In the genomic region with DNA sequence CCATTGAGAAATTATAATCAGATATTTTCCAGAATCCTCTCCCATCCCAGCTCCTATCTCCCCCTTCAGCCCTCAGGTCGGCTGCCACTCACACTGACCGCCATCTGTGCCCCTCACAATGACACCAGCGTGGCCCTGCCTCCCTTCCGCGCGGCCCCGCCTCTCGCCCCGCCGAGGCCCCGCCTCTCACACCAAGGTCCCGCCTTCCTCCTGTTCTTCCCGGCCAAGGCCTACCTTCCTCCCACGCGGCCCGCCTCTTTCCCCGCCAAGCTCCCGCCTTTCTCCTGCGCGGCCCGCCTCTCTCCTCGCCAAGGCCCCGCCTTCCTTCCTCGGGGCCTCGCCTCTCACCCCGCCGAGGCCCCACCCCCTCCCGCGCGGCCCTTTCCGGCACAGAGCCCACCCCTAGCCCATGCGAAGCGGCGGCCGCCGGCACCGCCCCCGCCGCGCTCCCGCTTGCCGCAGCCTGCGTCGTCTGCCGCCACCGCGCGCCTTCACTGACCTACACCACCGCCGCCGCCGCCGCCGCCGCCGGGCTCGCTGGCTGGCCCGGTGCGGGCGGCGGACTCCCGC, we compare ENCODE assay signal across 8 cellular contexts. TPM values are rescaled to one million over a fixed set of nuclear protein-coding genes. Genes with fewer than 3 reads are reported as not detected.
DNase-seq lines count a peak whose midpoint lies in the region; ATAC-seq and TF ChIP-seq lines count a peak whose summit lies in the region.

A gene (plus strand): TSS at position 410 of the 570 bp plus-strand sequence. CDS start 261 bp downstream, outside the sequence.

- POLR2A ChIA-PET in PC-3 (lab: Charles Lee; ENCODE audit: unreplicated experiment) = interaction anchor here (0.6 to 0.8 kb wide), 4 partner anchors 11 to 75 kb away, joined by 3 to 4 read pairs (median 4); no protein-coding TSS in a partner anchor

- CTCF ChIA-PET in PC-3 (lab: Charles Lee) = interaction anchor here (0.5 to 1.2 kb wide), 2 partner anchors 74 to 142 kb away, joined by 3 to 4 read pairs; no protein-coding TSS in a partner anchor

- H3K4me1 ChIP-seq in PC-3 (ENCODE audit: insufficient read depth, low read length) (peaks cover 21% of the 10 kb centered on the region), mononuclear cell (ENCODE audit: insufficient read depth, low read length) (peaks cover 26% of the 10 kb centered on the region)

- peak within 1 kb of the TSS; percentile 97 for H2AFZ ChIP-seq in PC-3 (ENCODE audit: low read length)

- peaks cover 56% of the 10 kb centered on the region for H3K79me2 ChIP-seq in PC-3 (ENCODE audit: low read length)

- peak within 1 kb of the TSS; percentile 48 for H3K27ac ChIP-seq in PC-3 (ENCODE audit: low read length)

- H3K4me3 ChIP-seq in Jurkat, Clone E6-1 (ENCODE audit: low read length) = peak within 1 kb of the TSS; percentile 89
- peak within 1 kb of the TSS; percentile 91 for H3K4me3 ChIP-seq in PC-3 (ENCODE audit: low read length)
- peak within 1 kb of the TSS; percentile 83 for H3K4me3 ChIP-seq in mononuclear cell (ENCODE audit: low read length)

- H3K9me2 ChIP-seq in PC-3 (replicated peaks; ENCODE audit: low read length) = no peaks in the 10 kb centered on the region

- H3K27me3 ChIP-seq in PC-3 (ENCODE audit: low read length) (no peaks in the 10 kb centered on the region), mononuclear cell (ENCODE audit: insufficient read depth, low read length) (no peaks in the 10 kb centered on the region)

- no peak for TF ChIP-seq CTCF in PC-3 (conservative IDR thresholded peaks at IDR 0.05; ENCODE audit: low read depth, low read length)

- peaks cover 27% of the 10 kb centered on the region for H3K36me3 ChIP-seq in PC-3 (ENCODE audit: low read depth, low read length)

- H3K9me3 ChIP-seq in PC-3 (ENCODE audit: low read length) (no peaks in the 10 kb centered on the region), mononuclear cell (ENCODE audit: low read depth, low read length) (no peaks in the 10 kb centered on the region)

- DNase-seq in DMS 273 treated with DMSO at 0.1 percent for 48 hours (lab: John Stamatoyannopoulos, UW) (peak; percentile 96), PC-3 (peak; percentile 97), activated T-cell treated with anti-CD3 and anti-CD28 coated beads for 4 hours (peak; percentile 97), epidermal melanocyte (ENCODE audit: insufficient read length, low spot score) (peak; percentile 77)
- DNase-seq in Jurkat, Clone E6-1 (ENCODE audit: low read depth, low spot score) = peak; percentile 90
- peak; percentile 96 to 98 for DNase-seq in stimulated activated CD8-positive, alpha-beta memory T cell treated with anti-CD3 and anti-CD28 coated beads, Interleukin-2, amount 100 ng/mL, for 48 hours (ENCODE audit: low read depth in 2 of 2)

- peak within 1 kb of the TSS; percentile 92 for H3K4me2 ChIP-seq in PC-3 (ENCODE audit: low read length)

- H4K20me1 ChIP-seq in PC-3 (ENCODE audit: low read length) = peaks cover 19% of the 10 kb centered on the region

- peak; percentile 92 for ATAC-seq in GM21717 (IDR thresholded peaks at IDR 0.05; ENCODE audit: unreplicated experiment)
- ATAC-seq in PC-3 = peak; percentile 87

- intact Hi-C loops in PC-3 (cut with micrococcal nuclease) = no loop called here

- H3K9ac ChIP-seq in PC-3 (ENCODE audit: low read length) = peak within 1 kb of the TSS; percentile 76

- BruUV-seq in PC-3 (replicated peaks; lab: Mats Ljungman, UMichigan) = no TSS peak

- peaks cover 13% of the 10 kb centered on the region for H3F3A ChIP-seq in PC-3 (ENCODE audit: low read length, unreplicated experiment)

RNA-seq across cellular contexts. Expression of the gene that starts here (rescaled TPM):
- polyA plus RNA-seq in Jurkat, Clone E6-1 (2012; ENCODE audit: insufficient read depth, insufficient read length) = 61.9 TPM
- total RNA-seq in PC-3 (2014; rRNA removed) = 21.7 and 21.8 TPM in 2 replicates
- 30.4 TPM for total RNA-seq in mononuclear cell

Comparison
In these comparisons a context has a peak if more than half of its experiments do, and no peak if none do; other contexts are left out.
1. Peak in every context shown above with its lines: DNase-seq, ATAC-seq, H3K4me3 ChIP-seq and H3K27ac ChIP-seq.